8 cellular contexts compared by ENCODE assay signal in the genomic region with DNA sequence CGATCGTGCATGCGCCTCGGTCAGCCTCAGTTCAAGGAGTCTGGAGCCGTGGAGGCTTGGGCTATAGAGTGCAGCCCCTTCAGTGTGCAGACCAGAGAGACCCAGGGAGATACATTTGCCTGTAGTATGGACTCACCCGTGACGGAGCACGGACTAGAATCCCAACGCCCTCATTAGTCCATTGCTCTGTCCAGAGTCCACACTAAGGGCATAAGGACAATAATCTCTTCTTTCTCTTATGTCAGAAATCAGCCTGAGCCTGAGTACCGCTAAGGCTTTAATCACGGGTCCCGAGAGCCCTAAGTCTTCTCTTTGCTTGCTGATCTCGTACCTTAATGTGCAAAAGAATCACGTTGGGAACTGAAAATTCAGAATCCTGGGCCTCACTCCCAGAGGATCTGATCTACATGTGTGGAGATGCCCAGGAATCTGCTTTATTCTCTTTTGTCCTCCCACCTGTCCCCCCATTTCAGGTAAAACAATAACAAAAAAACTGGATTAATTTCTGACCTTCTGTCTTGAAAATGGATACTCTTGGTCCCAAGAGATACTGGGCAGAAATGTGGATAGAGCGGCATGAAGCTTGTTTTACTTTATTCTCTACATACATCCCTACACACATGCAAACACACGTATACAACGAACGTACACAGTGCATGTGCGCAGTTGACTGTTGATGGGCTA. TPM values are rescaled to one million over a fixed set of nuclear protein-coding genes. Genes with fewer than 3 reads are reported as not detected.
DNase-seq lines count a peak whose midpoint lies in the region; ATAC-seq and TF ChIP-seq lines count a peak whose summit lies in the region.

No MANE protein-coding gene starts in this region.

- no peaks in the 10 kb centered on the region for H3K36me3 Mint-ChIP-seq in T-helper 17 cell (ENCODE audit: low read depth)

- no peak for TF ChIP-seq CTCF in fibroblast of pulmonary artery (IDR thresholded peaks at IDR 0.05; ENCODE audit: low read length, missing control alignments)

- no peaks in the 10 kb centered on the region for H3K27me3 ChIP-seq in BLaER1

- peak overlapping the region; percentile 90 for H3K4me2 ChIP-seq in BLaER1

- H3K4me3 Mint-ChIP-seq in T-helper 17 cell: peak overlapping the region; percentile 91

- peak overlapping the region; percentile 62 for H3K27ac Mint-ChIP-seq in T-helper 17 cell

- H4K20me1 ChIP-seq in BLaER1: no peaks in the 10 kb centered on the region

- peaks cover 30% of the 10 kb centered on the region for H3K4me1 ChIP-seq in BLaER1

- peak overlapping the region; percentile 82 for H3K27ac ChIP-seq in BLaER1

- H3K9ac ChIP-seq in BLaER1: peak overlapping the region; percentile 85

- peaks cover 12% of the 10 kb centered on the region for H3K36me3 ChIP-seq in BLaER1

- H3K4me1 Mint-ChIP-seq in T-helper 17 cell: peaks cover 14% of the 10 kb centered on the region

- no peaks in the 10 kb centered on the region for H3K9me3 ChIP-seq in BLaER1
- no peaks in the 10 kb centered on the region for H3K9me3 ChIP-seq in T-helper 17 cell (ENCODE audit: control insufficient read depth, low read length, poor library complexity, severe bottlenecking)

- H3K4me3 ChIP-seq in BLaER1 (peak overlapping the region; percentile 90), fibroblast of pulmonary artery (replicated peaks; ENCODE audit: low read depth, low read length) (peak overlapping the region; percentile 84)

- peak; percentile 23 for ATAC-seq in GM19025 (IDR thresholded peaks at IDR 0.05; ENCODE audit: low read depth, unreplicated experiment)
- peak; percentile 34 for ATAC-seq in HG03175 (IDR thresholded peaks at IDR 0.05; ENCODE audit: unreplicated experiment)
- ATAC-seq in T-helper 17 cell: peak; percentile 14

- no peaks in the 10 kb centered on the region for H3K27me3 Mint-ChIP-seq in T-helper 17 cell

- DNase-seq in T-helper 17 cell (no peak), fibroblast of pulmonary artery (ENCODE audit: low read depth) (peak; percentile 28), occipital lobe (lab: John Stamatoyannopoulos, UW) (peak; percentile 21), amniotic stem cell (lab: John Stamatoyannopoulos, UW) (no peak), MV-4-11 (lab: John Stamatoyannopoulos, UW) (no peak)

RNA-seq across cellular contexts. Expression of gene BPHL, which starts 0.7 kb away (rescaled TPM):
- total RNA-seq in T-helper 17 cell: 1 to 10 TPM; 7.7 to 9.6 TPM
- total RNA-seq in occipital lobe: 18.9 TPM

RNA-seq across cellular contexts. Expression of gene TUBB2A, which starts 38.2 kb away (rescaled TPM):
- total RNA-seq in T-helper 17 cell: 10 to 100 TPM; 51.6 to 74.8 TPM
- 1,207 TPM for total RNA-seq in occipital lobe

RNA-seq across cellular contexts. Expression of gene RIPK1, which starts 50.9 kb away (rescaled TPM):
- total RNA-seq in T-helper 17 cell (10 to 100 TPM; 24.3 to 27.2 TPM), occipital lobe (5.3 TPM)

Comparison
In these comparisons a context has a peak if more than half of its experiments do, and no peak if none do; other contexts are left out.
1. DNase-seq: peak in fibroblast of pulmonary artery (single experiment) and occipital lobe (single experiment); none in T-helper 17 cell (0 of 3), amniotic stem cell (single experiment) and MV-4-11 (single experiment).
2. RNA of gene TUBB2A, which starts 38.2 kb away (total RNA-seq): 1,207 TPM in occipital lobe (single experiment); 51.6 to 74.8 TPM in T-helper 17 cell; every median in the first group is over 10 times any median in the second.
3. Peak in every context shown above with its lines, with median percentiles within 50 percentile points of each other: ATAC-seq.